17 cellular contexts compared by ENCODE assay signal in the genomic region with DNA sequence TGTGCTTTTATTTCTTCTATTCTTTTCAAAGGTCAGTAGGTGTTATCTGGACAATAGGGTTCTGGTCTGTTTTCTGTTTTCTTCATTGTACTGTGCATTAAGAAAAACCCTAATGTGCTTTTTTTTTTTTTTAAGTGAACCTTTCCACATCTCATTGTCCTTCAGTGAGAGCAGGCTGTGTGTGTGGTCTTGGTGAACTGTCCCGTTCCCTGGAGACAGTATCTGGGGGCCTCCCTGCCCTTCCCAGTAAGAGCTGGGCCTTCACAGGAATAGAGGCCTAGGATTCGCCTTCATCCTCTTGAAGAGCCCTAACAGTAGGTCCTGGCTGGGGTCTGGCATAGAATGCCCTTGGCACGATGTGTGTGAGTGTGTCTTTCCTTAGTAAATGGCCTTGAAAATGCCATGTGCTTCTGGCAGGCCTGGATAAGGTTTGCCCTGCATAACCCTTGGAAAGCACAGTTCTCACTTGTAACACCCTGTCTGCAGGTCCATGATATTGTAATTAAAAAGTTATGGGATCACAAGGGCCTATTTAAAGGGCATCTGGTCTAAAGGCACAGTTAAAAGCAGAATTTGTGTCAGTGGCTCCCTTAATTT.
A peak's percentile ranks its signal among the peaks of the same experiment; 100 is the strongest.
DNase-seq lines count a peak whose midpoint lies in the region; ATAC-seq, FAIRE-seq and TF ChIP-seq lines count a peak whose summit lies in the region.
"Had no signal": no experiment of that assay in that cellular context is flagged by ENCODE, and none has a peak within 500 bp of the region (broad histone marks: within the 10 kb centered on the region; RNA-seq: fewer than 3 reads in every experiment).

No MANE protein-coding gene starts in this region.

- no peak overlapping the region; the same call in 1 of the 2 replicates for H3K4me2 ChIP-seq in GM23338
- peak overlapping the region; percentile 57 for H3K4me2 ChIP-seq in skeletal muscle satellite cell (ENCODE audit: low read length)

- H3K4me1 Mint-ChIP-seq in GM23338 (peaks cover 56% of the 10 kb centered on the region), chondrocyte (ENCODE audit: low read depth) (peaks cover 68% of the 10 kb centered on the region)
- peaks cover 17% of the 10 kb centered on the region for H3K4me1 Mint-ChIP-seq in activated CD4-positive, alpha-beta T cell treated with anti-CD3 and anti-CD28 coated beads, Interleukin-2, amount 10 ng/mL, durations not matched to agents 7 days and 5 days

- H4K20me1 ChIP-seq in GM23338 (replicated peaks; ENCODE audit: insufficient read depth) = peaks cover 67% of the 10 kb centered on the region

- no peak overlapping the region; the same call in 1 of the 2 replicates for H3K27ac Mint-ChIP-seq in GM23338
- H3K27ac Mint-ChIP-seq in chondrocyte (ENCODE audit: unreplicated experiment) = peak overlapping the region; percentile 99
- no peak overlapping the region for H3K27ac Mint-ChIP-seq in activated CD4-positive, alpha-beta T cell treated with anti-CD3 and anti-CD28 coated beads, Interleukin-2, amount 10 ng/mL, durations not matched to agents 7 days and 5 days

- H2AFZ ChIP-seq in GM23338 = no peak overlapping the region

- H3K36me3 ChIP-seq in GM23338 (ENCODE audit: insufficient read depth) (no peaks in the 10 kb centered on the region), kidney (ENCODE audit: control insufficient read depth in 1 of 2, insufficient read depth in 2 of 2, low read length in 2 of 2) (no peaks in the 10 kb centered on the region), skeletal muscle satellite cell (ENCODE audit: insufficient read depth, low read length) (no peaks in the 10 kb centered on the region)

- no peak for FAIRE-seq in kidney (lab: Jason Lieb, UNC)
- FAIRE-seq: G401.6, K562 had no signal

- DNase-seq in GM23338 (ENCODE audit: low spot score) (no peak), chondrocyte (ENCODE audit: low spot score) (no peak), kidney (no peak), DMS79 treated with DMSO at 0.1 percent for 48 hours (lab: John Stamatoyannopoulos, UW) (no peak)
- no peak for DNase-seq in activated CD4-positive, alpha-beta T cell treated with anti-CD3 and anti-CD28 coated beads, Interleukin-2, amount 10 ng/mL, durations not matched to agents 7 days and 5 days
- no peak for DNase-seq in NK-92 treated with Interleukin-12 subunit alpha and Interleukin-12 subunit beta, amount 100 ng/mL, for 24 hours (lab: John Stamatoyannopoulos, UW)
- DNase-seq: activated T-cell treated with anti-CD3 and anti-CD28 coated beads for 4 hours; C1 segment of cervical spinal cord; natural killer cell; NCI-H1694 treated with DMSO at 0.1 percent for 48 hours; NCI-H82; SHP77 treated with DMSO at 0.1 percent for 48 hours; stimulated activated CD4-positive, alpha-beta T cell treated with anti-CD3 and anti-CD28 coated beads, Interleukin-15, amount 100 ng/mL, for 24 hours had no signal

- CTCF ChIA-PET in activated CD4-positive, alpha-beta T cell treated with anti-CD3 and anti-CD28 coated beads, Interleukin-2, amount 10 ng/mL, durations not matched to agents 7 days and 5 days (lab: Charles Lee) = no interaction called here

- peaks cover 3% of the 10 kb centered on the region for H3K27me3 Mint-ChIP-seq in GM23338 (ENCODE audit: insufficient read depth, low read depth, poor library complexity)
- no peaks in the 10 kb centered on the region for H3K27me3 Mint-ChIP-seq in chondrocyte (ENCODE audit: low read depth)
- H3K27me3 Mint-ChIP-seq in activated CD4-positive, alpha-beta T cell treated with anti-CD3 and anti-CD28 coated beads, Interleukin-2, amount 10 ng/mL, durations not matched to agents 7 days and 5 days = no peaks in the 10 kb centered on the region

- intact Hi-C loops in kidney (cut with DNase I) = no loop called here

- H3K36me3 Mint-ChIP-seq in GM23338 (ENCODE audit: low read depth) = no peaks in the 10 kb centered on the region
- no peaks in the 10 kb centered on the region for H3K36me3 Mint-ChIP-seq in chondrocyte (ENCODE audit: low read depth)
- peaks cover 7% of the 10 kb centered on the region for H3K36me3 Mint-ChIP-seq in activated CD4-positive, alpha-beta T cell treated with anti-CD3 and anti-CD28 coated beads, Interleukin-2, amount 10 ng/mL, durations not matched to agents 7 days and 5 days (ENCODE audit: low read depth)
- H3K36me3 Mint-ChIP-seq: natural killer cell had no signal

- H3K27ac ChIP-seq in GM23338 (ENCODE audit: low read depth) (0 out of 2 replicates have a peak overlapping the region, but pooled peaks have one; percentile 16), kidney (ENCODE audit: low read depth in 2 of 2, low read length in 2 of 2) (peak overlapping the region; percentile 87 to 89)

- TF ChIP-seq CTCF in GM23338 (conservative IDR thresholded peaks at IDR 0.05; ENCODE audit: low read depth in 2 of 2) (no peak), chondrocyte (IDR thresholded peaks at IDR 0.05) (no peak), kidney (IDR thresholded peaks at IDR 0.05; ENCODE audit: borderline replicate concordance, extremely low read depth, insufficient read depth) (no peak)

- H3K27me3 ChIP-seq in GM23338 (ENCODE audit: insufficient read depth) (no peaks in the 10 kb centered on the region), skeletal muscle satellite cell (ENCODE audit: control insufficient read depth, insufficient read depth, low read length) (no peaks in the 10 kb centered on the region)

- H3K9me3 ChIP-seq in kidney (ENCODE audit: control insufficient read depth in 1 of 2, low read length in 2 of 2) (no peaks in the 10 kb centered on the region), skeletal muscle satellite cell (replicated peaks; ENCODE audit: low read length) (no peaks in the 10 kb centered on the region)

- H3K9ac ChIP-seq in kidney (ENCODE audit: low read length in 2 of 2) (peak overlapping the region in 1 of 2 donors; percentile 56), skeletal muscle satellite cell (ENCODE audit: low read depth, low read length) (peak overlapping the region; percentile 91)

- H3K4me1 ChIP-seq in GM23338 (ENCODE audit: insufficient read depth) (peaks cover 68% of the 10 kb centered on the region), kidney (ENCODE audit: control insufficient read depth in 1 of 2, insufficient read depth in 1 of 2, low read depth in 1 of 2, low read length in 2 of 2) (peaks cover 48 to 65% of the 10 kb centered on the region in 2 donors), skeletal muscle satellite cell (ENCODE audit: control insufficient read depth, insufficient read depth, low read length) (peaks cover 67% of the 10 kb centered on the region)

- POLR2A ChIA-PET in activated CD4-positive, alpha-beta T cell treated with anti-CD3 and anti-CD28 coated beads, Interleukin-2, amount 10 ng/mL, durations not matched to agents 7 days and 5 days (lab: Charles Lee) = no interaction called here

- H3K9me3 Mint-ChIP-seq in GM23338 (no peaks in the 10 kb centered on the region), chondrocyte (ENCODE audit: low read depth) (no peaks in the 10 kb centered on the region)
- peaks cover 2% of the 10 kb centered on the region for H3K9me3 Mint-ChIP-seq in activated CD4-positive, alpha-beta T cell treated with anti-CD3 and anti-CD28 coated beads, Interleukin-2, amount 10 ng/mL, durations not matched to agents 7 days and 5 days
- H3K9me3 Mint-ChIP-seq: natural killer cell had no signal

- H3K4me3 ChIP-seq in GM23338 = no peak overlapping the region
- no peak overlapping the region for H3K4me3 ChIP-seq in kidney (ENCODE audit: low read length in 2 of 2)
- H3K4me3 ChIP-seq in skeletal muscle satellite cell (ENCODE audit: low read length) = no peak overlapping the region
- H3K4me3 ChIP-seq: K562 had no signal

- H3F3A ChIP-seq in GM23338 (replicated peaks; ENCODE audit: low read depth) = no peaks in the 10 kb centered on the region

- no peak overlapping the region for H3K4me3 Mint-ChIP-seq in GM23338
- H3K4me3 Mint-ChIP-seq in chondrocyte (ENCODE audit: unreplicated experiment) = no peak overlapping the region
- H3K4me3 Mint-ChIP-seq in activated CD4-positive, alpha-beta T cell treated with anti-CD3 and anti-CD28 coated beads, Interleukin-2, amount 10 ng/mL, durations not matched to agents 7 days and 5 days = no peak overlapping the region
- H3K4me3 Mint-ChIP-seq: natural killer cell had no signal

- no peaks in the 10 kb centered on the region for H3K9me2 ChIP-seq in GM23338 (ENCODE audit: insufficient read depth)

- ATAC-seq in GM23338 = no peak
- no peak for ATAC-seq in GM21526 (IDR thresholded peaks at IDR 0.05; ENCODE audit: low FRiP score, unreplicated experiment)
- ATAC-seq: K562, natural killer cell had no signal

- H3K79me2 ChIP-seq in GM23338 (replicated peaks; ENCODE audit: insufficient read depth) = peaks cover 100% of the 10 kb centered on the region

TF ChIP-seq in GM23338, 12 proteins besides CTCF, POLR2A, EP300 and RAD21 (continues in another document):
- no peak for TF ChIP-seq ZNF114 (CRISPR knock-in tag; IDR thresholded peaks at IDR 0.05)
- TF ChIP-seq STAT1 (IDR thresholded peaks at IDR 0.05; ENCODE audit: unreplicated experiment) = no peak
- TF ChIP-seq JUNB (IDR thresholded peaks at IDR 0.05; ENCODE audit: unreplicated experiment) = no peak
- TF ChIP-seq CREB1 (CRISPR knock-in tag; IDR thresholded peaks at IDR 0.05; ENCODE audit: low read depth) = no peak
- TF ChIP-seq, protein P1, sequence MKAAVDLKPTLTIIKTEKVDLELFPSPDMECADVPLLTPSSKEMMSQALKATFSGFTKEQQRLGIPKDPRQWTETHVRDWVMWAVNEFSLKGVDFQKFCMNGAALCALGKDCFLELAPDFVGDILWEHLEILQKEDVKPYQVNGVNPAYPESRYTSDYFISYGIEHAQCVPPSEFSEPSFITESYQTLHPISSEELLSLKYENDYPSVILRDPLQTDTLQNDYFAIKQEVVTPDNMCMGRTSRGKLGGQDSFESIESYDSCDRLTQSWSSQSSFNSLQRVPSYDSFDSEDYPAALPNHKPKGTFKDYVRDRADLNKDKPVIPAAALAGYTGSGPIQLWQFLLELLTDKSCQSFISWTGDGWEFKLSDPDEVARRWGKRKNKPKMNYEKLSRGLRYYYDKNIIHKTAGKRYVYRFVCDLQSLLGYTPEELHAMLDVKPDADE (IDR thresholded peaks at IDR 0.05) = no peak
